16 cellular contexts compared by ENCODE assay signal in the genomic region with DNA sequence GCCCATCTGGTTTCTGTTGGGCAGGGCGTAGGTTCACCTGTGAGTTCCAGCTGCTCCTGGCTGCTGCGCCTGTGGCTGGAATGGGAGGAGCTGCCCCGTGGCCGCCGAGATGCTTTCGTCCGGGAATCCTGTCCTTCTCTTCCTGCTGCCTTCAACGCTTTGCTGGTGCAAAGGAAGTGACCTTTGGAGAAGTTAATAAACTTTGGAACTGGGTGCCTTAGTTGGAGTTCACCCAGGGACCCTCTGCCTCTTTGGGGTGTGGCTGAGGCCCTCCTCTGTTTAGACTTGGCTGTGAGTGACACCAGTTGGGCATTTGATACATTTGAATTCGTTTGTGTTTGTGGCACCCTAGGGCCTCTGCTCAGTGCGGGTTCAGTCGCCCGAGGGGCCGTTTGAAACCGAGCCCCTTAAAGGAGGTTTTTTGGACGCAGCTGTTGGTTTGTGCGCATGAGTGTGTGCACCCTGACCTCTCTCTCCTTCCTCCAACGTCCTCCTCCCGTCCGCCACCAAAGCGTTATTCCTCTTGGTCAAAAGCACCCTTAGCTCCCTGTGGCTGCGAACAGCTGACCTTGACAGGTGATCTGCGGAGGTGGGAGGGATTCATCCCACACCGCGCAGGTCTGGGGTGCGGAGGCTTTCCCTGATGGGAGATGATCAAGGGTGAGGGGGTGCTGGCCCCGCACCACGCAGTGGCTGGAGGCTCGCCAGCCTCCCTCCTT. TPM values are rescaled to one million over a fixed set of nuclear protein-coding genes. Genes with fewer than 3 reads are reported as not detected.
A peak's percentile ranks its signal among the peaks of the same experiment; 100 is the strongest.
DNase-seq lines count a peak whose midpoint lies in the region; ATAC-seq, FAIRE-seq and TF ChIP-seq lines count a peak whose summit lies in the region.
"Had no signal": no experiment of that assay in that cellular context is flagged by ENCODE, and none has a peak within 500 bp of the region (broad histone marks: within the 10 kb centered on the region; RNA-seq: fewer than 3 reads in every experiment).

No MANE protein-coding gene starts in this region.

- no TSS peak for BruUV-seq in HepG2 (replicated peaks; lab: Mats Ljungman, UMichigan)

- H3K9me3 Mint-ChIP-seq in activated CD4-positive, alpha-beta T cell treated with anti-CD3 and anti-CD28 coated beads for 36 hours (ENCODE audit: low read depth), result no peaks in the 10 kb centered on the region
- peaks cover 4% of the 10 kb centered on the region for H3K9me3 Mint-ChIP-seq in activated CD4-positive, alpha-beta T cell treated with anti-CD3 and anti-CD28 coated beads, Interleukin-2, amount 10 ng/mL, durations not matched to agents 7 days and 5 days
- H3K9me3 Mint-ChIP-seq in nephron, result peaks cover 14% of the 10 kb centered on the region
- no peaks in the 10 kb centered on the region for H3K9me3 Mint-ChIP-seq in stimulated activated memory B cell treated with anti-CD40 and anti-IgM and Interleukin-4, amounts not matched to agents 10 μg/mL and 1 μg/mL and 100 μg/mL, for 72 hours

- TF ChIP-seq POLR2A in HepG2 (IDR thresholded peaks at IDR 0.05; ENCODE audit: insufficient read depth in 1 of 2, low read depth in 2 of 2, low read length in 2 of 2) (0 out of 4 replicates have a peak, but pooled peaks of 1 of the 2 experiments have one; percentile 34), right lobe of liver (IDR thresholded peaks at IDR 0.05) (no peak)

- H3K27ac ChIP-seq in HepG2 (ENCODE audit: extremely low read length, insufficient read depth, low read length) (peak overlapping the region; percentile 48), right lobe of liver (no peak overlapping the region)
- H3K27ac ChIP-seq: 22Rv1, BLaER1 had no signal

- FAIRE-seq in HepG2 (lab: Jason Lieb, UNC), result peak; percentile 59
- FAIRE-seq: GM12891, HTR-8/SVneo had no signal

- H3K79me2 ChIP-seq in HepG2 (ENCODE audit: insufficient read depth, low read length), result peaks cover 20% of the 10 kb centered on the region

- POLR2A ChIA-PET in activated CD4-positive, alpha-beta T cell treated with anti-CD3 and anti-CD28 coated beads for 36 hours (lab: Charles Lee), result no interaction called here
- POLR2A ChIA-PET in activated CD4-positive, alpha-beta T cell treated with anti-CD3 and anti-CD28 coated beads, Interleukin-2, amount 10 ng/mL, durations not matched to agents 7 days and 5 days (lab: Charles Lee), result no interaction called here
- POLR2A ChIA-PET in HepG2 (lab: Yijun Ruan, JAX), result interaction anchor here (1.1 to 12.3 kb wide), 5 partner anchors 8 to 44 kb away, joined by 3 to 227 read pairs (median 10); no protein-coding TSS in a partner anchor

- peaks cover 15% of the 10 kb centered on the region for H3K4me1 Mint-ChIP-seq in activated CD4-positive, alpha-beta T cell treated with anti-CD3 and anti-CD28 coated beads for 36 hours
- H3K4me1 Mint-ChIP-seq in activated CD4-positive, alpha-beta T cell treated with anti-CD3 and anti-CD28 coated beads, Interleukin-2, amount 10 ng/mL, durations not matched to agents 7 days and 5 days, result peaks cover 16% of the 10 kb centered on the region
- peaks cover 31% of the 10 kb centered on the region for H3K4me1 Mint-ChIP-seq in nephron
- H3K4me1 Mint-ChIP-seq in stimulated activated memory B cell treated with anti-CD40 and anti-IgM and Interleukin-4, amounts not matched to agents 10 μg/mL and 1 μg/mL and 100 μg/mL, for 72 hours, result no peaks in the 10 kb centered on the region

- H3K4me1 ChIP-seq in HepG2 (ENCODE audit: insufficient read depth, low read length), result peaks cover 78% of the 10 kb centered on the region
- peaks cover 0 to 9% (median 0%) of the 10 kb centered on the region in 4 donors for H3K4me1 ChIP-seq in right lobe of liver

- H3K4me3 ChIP-seq in HepG2 (replicated peaks in 1 of 3; ENCODE audit: insufficient read depth in 1 of 3, low read depth in 2 of 3, low read length in 3 of 3), result peak overlapping the region in 1 of 3 experiments; percentile 17; a peak in 1 of 6 replicates
- no peak overlapping the region for H3K4me3 ChIP-seq in right lobe of liver
- H3K4me3 ChIP-seq: BLaER1, GM23338 had no signal

- intact Hi-C loops in activated CD4-positive, alpha-beta T cell treated with anti-CD3 and anti-CD28 coated beads for 36 hours (cut with DNase I, micrococcal nuclease), result no loop called here
- intact Hi-C loops in HepG2 (cut with micrococcal nuclease; ENCODE audit: unreplicated experiment) (no loop called here), right lobe of liver (cut with DNase I) (no loop called here), left colon (cut with DNase I, micrococcal nuclease) (no loop called here)

- DNase-seq in activated CD4-positive, alpha-beta T cell treated with anti-CD3 and anti-CD28 coated beads for 36 hours, result peak; percentile 2
- no peak for DNase-seq in activated CD4-positive, alpha-beta T cell treated with anti-CD3 and anti-CD28 coated beads, Interleukin-2, amount 10 ng/mL, durations not matched to agents 7 days and 5 days
- no peak for DNase-seq in HepG2 (ENCODE audit: low spot score)
- DNase-seq in right lobe of liver, result no peak
- no peak for DNase-seq in left colon
- DNase-seq: DMS79, H7 had no signal

- H3K9me3 ChIP-seq in HepG2 (ENCODE audit: low read length), result no peaks in the 10 kb centered on the region
- no peaks in the 10 kb centered on the region for H3K9me3 ChIP-seq in right lobe of liver

- CTCF ChIA-PET in activated CD4-positive, alpha-beta T cell treated with anti-CD3 and anti-CD28 coated beads for 36 hours (lab: Charles Lee), result interaction anchor here (1.0 kb wide), 1 partner anchor 16 kb away, joined by 3 read pairs; no protein-coding TSS in a partner anchor
- CTCF ChIA-PET in activated CD4-positive, alpha-beta T cell treated with anti-CD3 and anti-CD28 coated beads, Interleukin-2, amount 10 ng/mL, durations not matched to agents 7 days and 5 days (lab: Charles Lee), result interaction anchor here (1.5 kb wide), 1 partner anchor 8 kb away, joined by 6 read pairs; the partner anchor contains the start of gene SECTM1
- CTCF ChIA-PET in HepG2 (lab: Yijun Ruan, JAX; ENCODE audit: low intra/inter-chr PET ratio, low total read pairs), result no interaction called here

- peak overlapping the region; percentile 31; the same call in 1 of the 2 replicates for H3K9ac ChIP-seq in HepG2 (ENCODE audit: insufficient read depth, low read depth, low read length)
- H3K9ac ChIP-seq: BLaER1 had no signal

- ATAC-seq in activated CD4-positive, alpha-beta T cell treated with anti-CD3 and anti-CD28 coated beads for 36 hours, result no peak
- ATAC-seq in HepG2 (peak; percentile 6; the same call in 2 of the 3 replicates), right lobe of liver (no peak), left colon (no peak), HG03469 (IDR thresholded peaks at IDR 0.05; ENCODE audit: unreplicated experiment) (no peak)
- peak; percentile 36 for ATAC-seq in stimulated activated memory B cell treated with anti-CD40 and anti-IgM and Interleukin-4, amounts not matched to agents 10 μg/mL and 1 μg/mL and 100 μg/mL, for 72 hours

- no peak for TF ChIP-seq RAD21 in HepG2 (CRISPR knock-in tag; IDR thresholded peaks at IDR 0.05)

- no peak overlapping the region for H3K27ac Mint-ChIP-seq in activated CD4-positive, alpha-beta T cell treated with anti-CD3 and anti-CD28 coated beads for 36 hours
- H3K27ac Mint-ChIP-seq in activated CD4-positive, alpha-beta T cell treated with anti-CD3 and anti-CD28 coated beads, Interleukin-2, amount 10 ng/mL, durations not matched to agents 7 days and 5 days, result no peak overlapping the region
- peak overlapping the region; percentile 8 to 85 (median 24) for H3K27ac Mint-ChIP-seq in nephron
- no peak overlapping the region for H3K27ac Mint-ChIP-seq in stimulated activated memory B cell treated with anti-CD40 and anti-IgM and Interleukin-4, amounts not matched to agents 10 μg/mL and 1 μg/mL and 100 μg/mL, for 72 hours
- H3K27ac Mint-ChIP-seq: GM23338 had no signal

- H3K36me3 ChIP-seq in HepG2 (replicated peaks in 1 of 2; ENCODE audit: control insufficient read depth in 1 of 2, insufficient read depth in 2 of 2, low read length in 2 of 2) (no peaks in the 10 kb centered on the region), right lobe of liver (no peaks in the 10 kb centered on the region)
- H3K36me3 ChIP-seq: BLaER1 had no signal

- peak overlapping the region; percentile 48 for H3K4me2 ChIP-seq in HepG2 (ENCODE audit: low read depth, low read length)
- H3K4me2 ChIP-seq: BLaER1, GM23338 had no signal

- no peaks in the 10 kb centered on the region for H3K27me3 ChIP-seq in HepG2 (ENCODE audit: control insufficient read depth in 1 of 2, insufficient read depth in 2 of 2, low read length in 2 of 2)
- no peaks in the 10 kb centered on the region for H3K27me3 ChIP-seq in right lobe of liver
- H3K27me3 ChIP-seq: BLaER1 had no signal

- H3K27me3 Mint-ChIP-seq in activated CD4-positive, alpha-beta T cell treated with anti-CD3 and anti-CD28 coated beads for 36 hours, result peaks cover 6% of the 10 kb centered on the region
- H3K27me3 Mint-ChIP-seq in activated CD4-positive, alpha-beta T cell treated with anti-CD3 and anti-CD28 coated beads, Interleukin-2, amount 10 ng/mL, durations not matched to agents 7 days and 5 days, result no peaks in the 10 kb centered on the region
- peaks cover 13% of the 10 kb centered on the region for H3K27me3 Mint-ChIP-seq in nephron (ENCODE audit: low read depth)
- H3K27me3 Mint-ChIP-seq in stimulated activated memory B cell treated with anti-CD40 and anti-IgM and Interleukin-4, amounts not matched to agents 10 μg/mL and 1 μg/mL and 100 μg/mL, for 72 hours, result peaks cover 35% of the 10 kb centered on the region

- 60% methylated on average over 26 of the region's 28 CpGs for WGBS in HepG2 (ENCODE audit: low lambda C conversion rate)
- 77% methylated on average over 11 of the region's 28 CpGs for WGBS in right lobe of liver (ENCODE audit: insufficient coverage, low coverage, low lambda C conversion rate, missing lambda C conversion rate)

- no peak; the same call in 1 of the 2 replicates for TF ChIP-seq CTCF in HepG2 (CRISPR knock-in tag; IDR thresholded peaks at IDR 0.05)
- no peak for TF ChIP-seq CTCF in right lobe of liver (IDR thresholded peaks at IDR 0.05)
- no peak for TF ChIP-seq CTCF in nephron (IDR thresholded peaks at IDR 0.05; ENCODE audit: unreplicated experiment in 3 of 3)

- H3K36me3 Mint-ChIP-seq in activated CD4-positive, alpha-beta T cell treated with anti-CD3 and anti-CD28 coated beads for 36 hours (ENCODE audit: low read depth), result no peaks in the 10 kb centered on the region
- H3K36me3 Mint-ChIP-seq in activated CD4-positive, alpha-beta T cell treated with anti-CD3 and anti-CD28 coated beads, Interleukin-2, amount 10 ng/mL, durations not matched to agents 7 days and 5 days (ENCODE audit: low read depth), result no peaks in the 10 kb centered on the region
- peaks cover 3% of the 10 kb centered on the region for H3K36me3 Mint-ChIP-seq in nephron (ENCODE audit: low read depth)
- no peaks in the 10 kb centered on the region for H3K36me3 Mint-ChIP-seq in stimulated activated memory B cell treated with anti-CD40 and anti-IgM and Interleukin-4, amounts not matched to agents 10 μg/mL and 1 μg/mL and 100 μg/mL, for 72 hours

- in situ Hi-C loops in HepG2 (cut with HindIII; ENCODE audit: extremely low pct_ligation_motif_present, low pct_unique_long_range_greater_than_20kb), result no loop called here

- 0 out of 4 replicates have a peak, but pooled peaks of 1 of the 2 experiments have one; percentile 10 for TF ChIP-seq EP300 in HepG2 (IDR thresholded peaks at IDR 0.05; ENCODE audit: low read depth in 2 of 2, low read length in 2 of 2)
- no peak for TF ChIP-seq EP300 in HepG2 (CRISPR knock-in tag; IDR thresholded peaks at IDR 0.05; ENCODE audit: borderline replicate concordance)

- no peak overlapping the region for H2AFZ ChIP-seq in HepG2 (ENCODE audit: low read length)
- H2AFZ ChIP-seq: GM23338 had no signal

- H4K20me1 ChIP-seq in HepG2 (ENCODE audit: insufficient read depth, low read length), result no peaks in the 10 kb centered on the region
- H4K20me1 ChIP-seq: BLaER1 had no signal

- H3K4me3 Mint-ChIP-seq in activated CD4-positive, alpha-beta T cell treated with anti-CD3 and anti-CD28 coated beads for 36 hours, result no peak overlapping the region
- no peak overlapping the region for H3K4me3 Mint-ChIP-seq in activated CD4-positive, alpha-beta T cell treated with anti-CD3 and anti-CD28 coated beads, Interleukin-2, amount 10 ng/mL, durations not matched to agents 7 days and 5 days
- no peak overlapping the region for H3K4me3 Mint-ChIP-seq in nephron
- H3K4me3 Mint-ChIP-seq in stimulated activated memory B cell treated with anti-CD40 and anti-IgM and Interleukin-4, amounts not matched to agents 10 μg/mL and 1 μg/mL and 100 μg/mL, for 72 hours, result no peak overlapping the region
- H3K4me3 Mint-ChIP-seq: GM23338 had no signal

RNA-seq across cellular contexts. Expression of gene SECTM1, which starts 9.0 kb away (rescaled TPM):
- 10 to 100 TPM in 1 of 2 experiments, 1 to 10 TPM in 1; 9.0 to 10.9 TPM for total RNA-seq in activated CD4-positive, alpha-beta T cell treated with anti-CD3 and anti-CD28 coated beads for 36 hours
- 10 to 100 TPM; 16.4 TPM for total RNA-seq in activated CD4-positive, alpha-beta T cell treated with anti-CD3 and anti-CD28 coated beads, Interleukin-2, amount 10 ng/mL, durations not matched to agents 7 days and 5 days
- total RNA-seq in HepG2 (2016; rRNA removed; fragmentation: Illumina TruSeq; extraction: Trizol) (2.4 and 5.3 TPM in 2 replicates), right lobe of liver (1 to 10 TPM; 3.9 to 7.4 (median 5.8) TPM), left colon (100 to 1,000 TPM in 1 of 2 donors, 10 to 100 TPM in 1; 78.5 to 127 TPM)
- total RNA-seq in HepG2 (2016; cell fraction: cytosol; rRNA removed; fragmentation: Illumina TruSeq; extraction: Trizol; ENCODE audit: low read depth), result 3.3 TPM in 2 replicates
- total RNA-seq in HepG2 (2016; cell fraction: insoluble cytoplasmic fraction; rRNA removed; fragmentation: Illumina TruSeq; extraction: Trizol), result 3.0 and 5.5 TPM in 2 replicates
- total RNA-seq in HepG2 (2016; cell fraction: membrane; rRNA removed; fragmentation: Illumina TruSeq; extraction: Trizol), result 3.8 and 5.6 TPM in 2 replicates
- total RNA-seq in HepG2 (2016; cell fraction: nucleus; rRNA removed; fragmentation: Illumina TruSeq; extraction: Trizol), result 6.9 and 7.3 TPM in 2 replicates
- 3.5 and 4.2 TPM in 2 replicates for polyA plus RNA-seq in HepG2 (2011; rRNA removed)
- 2.7 and 4.2 TPM in 2 replicates for polyA plus RNA-seq in HepG2 (2011; cell fraction: cytosol; rRNA removed)
- 6.7 and 7.1 TPM in 2 replicates for polyA plus RNA-seq in HepG2 (2011; cell fraction: nucleus; rRNA removed)
- 5.0 and 7.2 TPM in 2 replicates for polyA plus RNA-seq in HepG2 (2012)
- polyA plus RNA-seq in HepG2 (2016; cell fraction: cytosol; fragmentation: Illumina TruSeq; extraction: Trizol; ENCODE audit: low read depth), result 2.6 and 3.4 TPM in 2 replicates
- 4.0 and 4.2 TPM in 2 replicates for polyA plus RNA-seq in HepG2 (2016; cell fraction: insoluble cytoplasmic fraction; fragmentation: Illumina TruSeq; extraction: Trizol; ENCODE audit: low read depth)
- 4.3 and 4.7 TPM in 2 replicates for polyA plus RNA-seq in HepG2 (2016; cell fraction: membrane; fragmentation: Illumina TruSeq; extraction: Trizol; ENCODE audit: low read depth)
- polyA plus RNA-seq in HepG2 (2016; cell fraction: nucleus; fragmentation: Illumina TruSeq; extraction: Trizol; ENCODE audit: insufficient read depth, low read depth), result 5.1 and 5.5 TPM in 2 replicates
- polyA minus RNA-seq in HepG2 (2011; rRNA and poly(A)+ RNA removed; ENCODE audit: low replicate concordance), result 8.8 and 15.0 TPM in 2 replicates
- polyA minus RNA-seq in HepG2 (2011; cell fraction: cytosol; rRNA and poly(A)+ RNA removed), result 1.9 and 2.6 TPM in 2 replicates
- polyA minus RNA-seq in HepG2 (2011; cell fraction: nucleus; rRNA and poly(A)+ RNA removed), result 5.0 and 7.3 TPM in 2 replicates

RNA-seq across cellular contexts. Expression of gene TEX19, which starts 16.5 kb away (rescaled TPM):
- total RNA-seq in activated CD4-positive, alpha-beta T cell treated with anti-CD3 and anti-CD28 coated beads for 36 hours, result not detected
- total RNA-seq in activated CD4-positive, alpha-beta T cell treated with anti-CD3 and anti-CD28 coated beads, Interleukin-2, amount 10 ng/mL, durations not matched to agents 7 days and 5 days, result under 1 TPM in 1 of 2 experiments, not detected in 1; 0.10 TPM
- 1.3 and 1.8 TPM in 2 replicates for total RNA-seq in HepG2 (2016; rRNA removed; fragmentation: Illumina TruSeq; extraction: Trizol)
- 0.61 and 0.62 TPM in 2 replicates for total RNA-seq in HepG2 (2016; cell fraction: cytosol; rRNA removed; fragmentation: Illumina TruSeq; extraction: Trizol; ENCODE audit: low read depth)
- total RNA-seq in HepG2 (2016; cell fraction: insoluble cytoplasmic fraction; rRNA removed; fragmentation: Illumina TruSeq; extraction: Trizol), result 1.6 TPM in 2 replicates
- total RNA-seq in HepG2 (2016; cell fraction: membrane; rRNA removed; fragmentation: Illumina TruSeq; extraction: Trizol), result 1.4 and 1.7 TPM in 2 replicates
- 0.31 and 0.50 TPM in 2 replicates for total RNA-seq in HepG2 (2016; cell fraction: nucleus; rRNA removed; fragmentation: Illumina TruSeq; extraction: Trizol)
- polyA plus RNA-seq in HepG2 (2011; rRNA removed), result 4.9 and 6.0 TPM in 2 replicates
- polyA plus RNA-seq in HepG2 (2011; cell fraction: cytosol; rRNA removed), result 4.4 and 5.4 TPM in 2 replicates
- 1.8 TPM in 2 replicates for polyA plus RNA-seq in HepG2 (2011; cell fraction: nucleus; rRNA removed)
- polyA plus RNA-seq in HepG2 (2012), result 3.9 TPM in 2 replicates
- polyA plus RNA-seq in HepG2 (2016; cell fraction: cytosol; fragmentation: Illumina TruSeq; extraction: Trizol; ENCODE audit: low read depth), result 0.29 and 0.36 TPM in 2 replicates
- 1.2 and 1.6 TPM in 2 replicates for polyA plus RNA-seq in HepG2 (2016; cell fraction: insoluble cytoplasmic fraction; fragmentation: Illumina TruSeq; extraction: Trizol; ENCODE audit: low read depth)
- 0.61 and 0.72 TPM in 2 replicates for polyA plus RNA-seq in HepG2 (2016; cell fraction: membrane; fragmentation: Illumina TruSeq; extraction: Trizol; ENCODE audit: low read depth)
- 0.55 and 1.4 TPM in 2 replicates for polyA plus RNA-seq in HepG2 (2016; cell fraction: nucleus; fragmentation: Illumina TruSeq; extraction: Trizol; ENCODE audit: insufficient read depth, low read depth)
- 1.6 and 8.6 TPM in 2 replicates for polyA minus RNA-seq in HepG2 (2011; rRNA and poly(A)+ RNA removed; ENCODE audit: low replicate concordance)
- polyA minus RNA-seq in HepG2 (2011; cell fraction: cytosol; rRNA and poly(A)+ RNA removed), result 1.8 and 2.5 TPM in 2 replicates
- polyA minus RNA-seq in HepG2 (2011; cell fraction: nucleus; rRNA and poly(A)+ RNA removed), result 0.26 and 0.50 TPM in 2 replicates
- not detected for total RNA-seq in right lobe of liver
- not detected for total RNA-seq in left colon

RNA-seq across cellular contexts. Expression of gene CD7, which starts 25.1 kb away (rescaled TPM):
- 100 to 1,000 TPM; 614 to 725 TPM for total RNA-seq in activated CD4-positive, alpha-beta T cell treated with anti-CD3 and anti-CD28 coated beads for 36 hours
- total RNA-seq in activated CD4-positive, alpha-beta T cell treated with anti-CD3 and anti-CD28 coated beads, Interleukin-2, amount 10 ng/mL, durations not matched to agents 7 days and 5 days, result 100 to 1,000 TPM; 285 to 292 TPM
- total RNA-seq in HepG2 (2016; rRNA removed; fragmentation: Illumina TruSeq; extraction: Trizol) (29.7 and 67.6 TPM in 2 replicates), right lobe of liver (1 to 10 TPM in 4 of 6 experiments, under 1 TPM in 2; 0.31 to 3.2 (median 1.3) TPM), left colon (10 to 100 TPM in 1 of 2 donors, 1 to 10 TPM in 1; 5.2 to 10.0 TPM)
- total RNA-seq in HepG2 (2016; cell fraction: cytosol; rRNA removed; fragmentation: Illumina TruSeq; extraction: Trizol; ENCODE audit: low read depth), result 23.3 and 25.5 TPM in 2 replicates
- 24.7 and 74.3 TPM in 2 replicates for total RNA-seq in HepG2 (2016; cell fraction: insoluble cytoplasmic fraction; rRNA removed; fragmentation: Illumina TruSeq; extraction: Trizol)
- total RNA-seq in HepG2 (2016; cell fraction: membrane; rRNA removed; fragmentation: Illumina TruSeq; extraction: Trizol), result 36.8 and 47.2 TPM in 2 replicates
- 53.2 and 64.7 TPM in 2 replicates for total RNA-seq in HepG2 (2016; cell fraction: nucleus; rRNA removed; fragmentation: Illumina TruSeq; extraction: Trizol)
- 72.7 and 76.4 TPM in 2 replicates for polyA plus RNA-seq in HepG2 (2011; rRNA removed)
- 34.4 and 89.4 TPM in 2 replicates for polyA plus RNA-seq in HepG2 (2011; cell fraction: cytosol; rRNA removed)
- polyA plus RNA-seq in HepG2 (2011; cell fraction: nucleus; rRNA removed), result 127 and 155 TPM in 2 replicates
- polyA plus RNA-seq in HepG2 (2012), result 46.2 and 62.8 TPM in 2 replicates
- 56.5 and 63.8 TPM in 2 replicates for polyA plus RNA-seq in HepG2 (2016; cell fraction: cytosol; fragmentation: Illumina TruSeq; extraction: Trizol; ENCODE audit: low read depth)
- polyA plus RNA-seq in HepG2 (2016; cell fraction: insoluble cytoplasmic fraction; fragmentation: Illumina TruSeq; extraction: Trizol; ENCODE audit: low read depth), result 56.7 and 68.4 TPM in 2 replicates
- 78.3 and 78.6 TPM in 2 replicates for polyA plus RNA-seq in HepG2 (2016; cell fraction: membrane; fragmentation: Illumina TruSeq; extraction: Trizol; ENCODE audit: low read depth)
- 226 and 244 TPM in 2 replicates for polyA plus RNA-seq in HepG2 (2016; cell fraction: nucleus; fragmentation: Illumina TruSeq; extraction: Trizol; ENCODE audit: insufficient read depth, low read depth)
- polyA minus RNA-seq in HepG2 (2011; rRNA and poly(A)+ RNA removed; ENCODE audit: low replicate concordance), result 43.3 TPM in 1 of 2 replicates, not detected in the other
- 31.0 and 32.1 TPM in 2 replicates for polyA minus RNA-seq in HepG2 (2011; cell fraction: cytosol; rRNA and poly(A)+ RNA removed)
- polyA minus RNA-seq in HepG2 (2011; cell fraction: nucleus; rRNA and poly(A)+ RNA removed), result 7.9 and 8.8 TPM in 2 replicates
- total RNA-seq: A673 had no signal

RNA-seq across cellular contexts. Expression of gene UTS2R, which starts 29.0 kb away (rescaled TPM):
- not detected for total RNA-seq in activated CD4-positive, alpha-beta T cell treated with anti-CD3 and anti-CD28 coated beads for 36 hours
- not detected for total RNA-seq in activated CD4-positive, alpha-beta T cell treated with anti-CD3 and anti-CD28 coated beads, Interleukin-2, amount 10 ng/mL, durations not matched to agents 7 days and 5 days
- total RNA-seq in HepG2 (2016; rRNA removed; fragmentation: Illumina TruSeq; extraction: Trizol) (0.13 TPM in 1 of 2 replicates, not detected in the other), right lobe of liver (not detected), left colon (not detected)
- not detected in 2 replicates for total RNA-seq in HepG2 (2016; cell fraction: cytosol; rRNA removed; fragmentation: Illumina TruSeq; extraction: Trizol; ENCODE audit: low read depth)
- total RNA-seq in HepG2 (2016; cell fraction: insoluble cytoplasmic fraction; rRNA removed; fragmentation: Illumina TruSeq; extraction: Trizol), result 0.11 TPM in 1 of 2 replicates, not detected in the other
- total RNA-seq in HepG2 (2016; cell fraction: membrane; rRNA removed; fragmentation: Illumina TruSeq; extraction: Trizol), result not detected in 2 replicates
- 0.38 TPM in 1 of 2 replicates, not detected in the other for total RNA-seq in HepG2 (2016; cell fraction: nucleus; rRNA removed; fragmentation: Illumina TruSeq; extraction: Trizol)
- polyA plus RNA-seq in HepG2 (2011; rRNA removed), result 0.10 and 0.15 TPM in 2 replicates
- 0.08 and 0.12 TPM in 2 replicates for polyA plus RNA-seq in HepG2 (2011; cell fraction: cytosol; rRNA removed)
- 1.7 and 2.2 TPM in 2 replicates for polyA plus RNA-seq in HepG2 (2011; cell fraction: nucleus; rRNA removed)
- polyA plus RNA-seq in HepG2 (2012), result 0.19 and 0.20 TPM in 2 replicates
- polyA plus RNA-seq in HepG2 (2016; cell fraction: cytosol; fragmentation: Illumina TruSeq; extraction: Trizol; ENCODE audit: low read depth), result not detected in 2 replicates
- 0.17 TPM in 1 of 2 replicates, not detected in the other for polyA plus RNA-seq in HepG2 (2016; cell fraction: insoluble cytoplasmic fraction; fragmentation: Illumina TruSeq; extraction: Trizol; ENCODE audit: low read depth)
- not detected in 2 replicates for polyA plus RNA-seq in HepG2 (2016; cell fraction: membrane; fragmentation: Illumina TruSeq; extraction: Trizol; ENCODE audit: low read depth)
- polyA plus RNA-seq in HepG2 (2016; cell fraction: nucleus; fragmentation: Illumina TruSeq; extraction: Trizol; ENCODE audit: insufficient read depth, low read depth), result not detected in 2 replicates
- polyA minus RNA-seq in HepG2 (2011; rRNA and poly(A)+ RNA removed; ENCODE audit: low replicate concordance), result 0.32 TPM in 1 of 2 replicates, not detected in the other
- polyA minus RNA-seq in HepG2 (2011; cell fraction: cytosol; rRNA and poly(A)+ RNA removed), result not detected in 2 replicates
- 0.50 TPM in 1 of 2 replicates, not detected in the other for polyA minus RNA-seq in HepG2 (2011; cell fraction: nucleus; rRNA and poly(A)+ RNA removed)
- total RNA-seq: H7 had no signal
- polyA plus RNA-seq: GM23338 had no signal

Comparison
In these comparisons a context has a peak if more than half of its experiments do, and no peak if none do; other contexts are left out.
1. ATAC-seq: peak in HepG2 (single experiment) and stimulated activated memory B cell treated with anti-CD40 and anti-IgM and Interleukin-4, amounts not matched to agents 10 μg/mL and 1 μg/mL and 100 μg/mL, for 72 hours (single experiment); none in activated CD4-positive, alpha-beta T cell treated with anti-CD3 and anti-CD28 coated beads for 36 hours (single experiment), right lobe of liver (0 of 4), left colon (single experiment) and HG03469 (single experiment).
2. H3K27ac Mint-ChIP-seq: peak in nephron (3 of 3); none in activated CD4-positive, alpha-beta T cell treated with anti-CD3 and anti-CD28 coated beads for 36 hours (single experiment), activated CD4-positive, alpha-beta T cell treated with anti-CD3 and anti-CD28 coated beads, Interleukin-2, amount 10 ng/mL, durations not matched to agents 7 days and 5 days (single experiment) and stimulated activated memory B cell treated with anti-CD40 and anti-IgM and Interleukin-4, amounts not matched to agents 10 μg/mL and 1 μg/mL and 100 μg/mL, for 72 hours (single experiment).
3. RNA of gene SECTM1, which starts 9.0 kb away (total RNA-seq): 78.5 to 127 TPM in left colon; 16.4 TPM in activated CD4-positive, alpha-beta T cell treated with anti-CD3 and anti-CD28 coated beads, Interleukin-2, amount 10 ng/mL, durations not matched to agents 7 days and 5 days, 9.0 to 10.9 TPM in activated CD4-positive, alpha-beta T cell treated with anti-CD3 and anti-CD28 coated beads for 36 hours, 3.9 to 7.4 TPM in right lobe of liver and 2.4 to 7.3 TPM in HepG2; every median in the first group is over 4 times any median in the second.